ENCODE assay signal across 23 cellular contexts in genomic region chr15:56602253-56602652, GRCh38.
DNase-seq lines count a peak whose midpoint lies in the region; ATAC-seq, FAIRE-seq and TF ChIP-seq lines count a peak whose summit lies in the region.
"Had no signal": no experiment of that assay in that cellular context is flagged by ENCODE, and none has a peak within 500 bp of the region (broad histone marks: within the 10 kb centered on the region; RNA-seq: fewer than 3 reads in every experiment).

No MANE protein-coding gene starts in this region.

- H3K4me1 ChIP-seq in A549: no peaks in the 10 kb centered on the region
- peaks cover 4 to 20% of the 10 kb centered on the region in 2 experiments; a peak in 3 of 4 replicates for H3K4me1 ChIP-seq in HCT116 (ENCODE audit: control insufficient read depth in 1 of 2, insufficient read depth in 2 of 2, low read length in 2 of 2)
- H3K4me1 ChIP-seq in OCI-LY7 (ENCODE audit: insufficient read depth, low read length, poor library complexity, severe bottlenecking): peaks cover 18% of the 10 kb centered on the region
- no peaks in the 10 kb centered on the region for H3K4me1 ChIP-seq in thyroid gland
- H3K4me1 ChIP-seq: Caco-2 had no signal

- peak; percentile 0 for DNase-seq in DMS 273 (lab: John Stamatoyannopoulos, UW; ENCODE audit: unreplicated experiment)
- DNase-seq in DMS 273 treated with DMSO at 0.1 percent for 48 hours (lab: John Stamatoyannopoulos, UW): no peak
- DNase-seq in A549 (ENCODE audit: low read depth in 1 of 2, low spot score in 1 of 2): no peak
- no peak for DNase-seq in HCT116 (ENCODE audit: low read depth, low spot score)
- peak; percentile 50 for DNase-seq in OCI-LY7 (ENCODE audit: low spot score)
- DNase-seq in stimulated activated CD4-positive, alpha-beta T cell treated with anti-CD3 and anti-CD28 coated beads, Interleukin-2, amount 100 ng/mL, for 48 hours: no peak
- DNase-seq in thyroid gland: no peak
- no peak for DNase-seq in 8988T
- DNase-seq: Caco-2; CD4-positive, CD25-positive, alpha-beta regulatory T cell; CD8-positive, alpha-beta T cell; DMS79; EL; GDM1; H7; HCEC 1CT; HFFc6 had no signal

- H3K27ac ChIP-seq in A549 (no peak overlapping the region), HCT116 (ENCODE audit: low read depth, low read length) (no peak overlapping the region), OCI-LY7 (ENCODE audit: low read depth, low read length, poor library complexity, severe bottlenecking) (no peak overlapping the region), thyroid gland (no peak overlapping the region)
- H3K27ac ChIP-seq: 22Rv1, BLaER1, C4-2B had no signal

- H3K9me3 ChIP-seq in A549 (peaks cover 30% of the 10 kb centered on the region), HCT116 (ENCODE audit: control insufficient read depth in 1 of 2, insufficient read depth in 1 of 2, low read depth in 1 of 2, low read length in 2 of 2) (peaks cover 0 to 3% of the 10 kb centered on the region in 2 experiments; a peak in 1 of 4 replicates), OCI-LY7 (ENCODE audit: low read length) (peaks cover 54% of the 10 kb centered on the region), thyroid gland (no peaks in the 10 kb centered on the region)

- CTCF ChIA-PET in A549 (lab: Yijun Ruan, JAX) (no interaction called here), HCT116 (lab: Charles Lee) (no interaction called here), OCI-LY7 (lab: Charles Lee; ENCODE audit: unreplicated experiment) (no interaction called here)

- H4K20me1 ChIP-seq in HCT116 (ENCODE audit: insufficient read depth) (no peaks in the 10 kb centered on the region), OCI-LY7 (ENCODE audit: insufficient read depth, low read length) (no peaks in the 10 kb centered on the region)
- H4K20me1 ChIP-seq: BLaER1 had no signal

- TF ChIP-seq EP300 in A549 (IDR thresholded peaks at IDR 0.05): no peak

- ATAC-seq in A549 (no peak), HCT116 (no peak)
- ATAC-seq: CD8-positive, alpha-beta T cell; GM12878 had no signal

- intact Hi-C loops in HCT116 (cut with micrococcal nuclease): no loop called here
- intact Hi-C loops in OCI-LY7 (cut with micrococcal nuclease; ENCODE audit: unreplicated experiment): loop anchor here (10.0 kb wide), 1 partner anchor 237 kb away; the partner anchor contains the start of gene TEX9
- intact Hi-C loops in thyroid gland (cut with DNase I): no loop called here

- TF ChIP-seq RAD21 in A549 (conservative IDR thresholded peaks at IDR 0.05 in 1 of 2, IDR thresholded peaks at IDR 0.05 in 1 of 2): no peak
- TF ChIP-seq RAD21 in HCT116 (IDR thresholded peaks at IDR 0.05; ENCODE audit: low read depth): no peak

- H3K27me3 ChIP-seq in HCT116 (ENCODE audit: insufficient read depth, low read length) (no peaks in the 10 kb centered on the region), thyroid gland (no peaks in the 10 kb centered on the region)
- H3K27me3 ChIP-seq: BLaER1 had no signal

- BruUV-seq in HCT116 (replicated peaks; lab: Mats Ljungman, UMichigan) (no TSS peak), OCI-LY7 (replicated peaks; lab: Mats Ljungman, UMichigan) (no TSS peak)

- peak overlapping the region; percentile 12 for H2AFZ ChIP-seq in HCT116 (ENCODE audit: low read depth, low read length, poor library complexity, severe bottlenecking)
- H2AFZ ChIP-seq in OCI-LY7 (ENCODE audit: low read length): no peak overlapping the region

- H3K4me2 ChIP-seq in A549: no peak overlapping the region
- H3K4me2 ChIP-seq in HCT116 (ENCODE audit: low read length): no peak overlapping the region
- no peak overlapping the region for H3K4me2 ChIP-seq in OCI-LY7 (ENCODE audit: low read length)
- H3K4me2 ChIP-seq: BLaER1 had no signal

- 27% methylated on average over 2 of the region's 2 CpGs for WGBS in A549 (ENCODE audit: missing lambda C conversion rate)
- 60 to 92% methylated on average over 2 of the region's 2 CpGs for WGBS in thyroid gland, 2 donors

- POLR2A ChIA-PET in A549 (lab: Yijun Ruan, JAX): no interaction called here
- POLR2A ChIA-PET in HCT116 (lab: Charles Lee): no interaction called here
- POLR2A ChIA-PET in OCI-LY7 (lab: Charles Lee): interaction anchor here (0.7 to 1.7 kb wide), 2 partner anchors 8 to 69 kb away, joined by 3 to 4 read pairs; no protein-coding TSS in a partner anchor

- H3K4me3 ChIP-seq in A549: no peak overlapping the region
- no peak overlapping the region for H3K4me3 ChIP-seq in HCT116 (replicated peaks in 1 of 2; ENCODE audit: low read depth in 1 of 2, low read length in 2 of 2)
- no peak overlapping the region for H3K4me3 ChIP-seq in OCI-LY7 (ENCODE audit: low read depth, low read length, poor library complexity, severe bottlenecking)
- H3K4me3 ChIP-seq in thyroid gland (replicated peaks in 1 of 3): no peak overlapping the region
- H3K4me3 ChIP-seq: BLaER1, GM12878 had no signal

- H3K36me3 ChIP-seq in HCT116 (ENCODE audit: control insufficient read depth in 1 of 2, insufficient read depth in 2 of 2, low read length in 2 of 2): no peaks in the 10 kb centered on the region
- peaks cover 45% of the 10 kb centered on the region for H3K36me3 ChIP-seq in OCI-LY7 (ENCODE audit: insufficient read depth, low read length)
- no peaks in the 10 kb centered on the region for H3K36me3 ChIP-seq in thyroid gland
- H3K36me3 ChIP-seq: BLaER1 had no signal

- H3K9ac ChIP-seq in HCT116 (ENCODE audit: low read length): no peak overlapping the region
- H3K9ac ChIP-seq: BLaER1 had no signal

- TF ChIP-seq POLR2A in A549 (IDR thresholded peaks at IDR 0.05; ENCODE audit: low read length): no peak
- TF ChIP-seq POLR2A in HCT116 (IDR thresholded peaks at IDR 0.05; ENCODE audit: borderline replicate concordance, extremely low read depth, insufficient read depth, insufficient read length): no peak
- TF ChIP-seq POLR2A in thyroid gland (IDR thresholded peaks at IDR 0.05): no peak

- H3K79me2 ChIP-seq in HCT116 (ENCODE audit: insufficient read depth, low read length) (no peaks in the 10 kb centered on the region), OCI-LY7 (ENCODE audit: insufficient read depth, low read depth, low read length) (no peaks in the 10 kb centered on the region)

- FAIRE-seq in A549 (lab: Jason Lieb, UNC): peak; percentile 76
- FAIRE-seq: GM12878, GM19239, H1 had no signal

- RAD21 ChIA-PET in HCT116 (lab: Charles Lee; ENCODE audit: low non-redundant PET in 1 of 2, low total read pairs in 2 of 2, uncharacterized antibody in 2 of 2, unreplicated experiment in 2 of 2): no interaction called here

- TF ChIP-seq CTCF in A549 (IDR thresholded peaks at IDR 0.05): no peak
- no peak for TF ChIP-seq CTCF in HCT116 (IDR thresholded peaks at IDR 0.05 in 2 of 3, conservative IDR thresholded peaks at IDR 0.05 in 1 of 3; ENCODE audit: borderline replicate concordance in 1 of 3, insufficient read depth in 1 of 3, low read depth in 2 of 3, low read length in 2 of 3)
- no peak for TF ChIP-seq CTCF in OCI-LY7 (conservative IDR thresholded peaks at IDR 0.05; ENCODE audit: low read length)
- TF ChIP-seq CTCF in thyroid gland (IDR thresholded peaks at IDR 0.05): no peak

- no peaks in the 10 kb centered on the region for H3K9me2 ChIP-seq in HCT116 (ENCODE audit: insufficient read depth)
- no peaks in the 10 kb centered on the region for H3K9me2 ChIP-seq in OCI-LY7 (ENCODE audit: insufficient read depth, low read length)

TF ChIP-seq in A549, 52 proteins besides CTCF, POLR2A, EP300 and RAD21 (continues in another document):
- TF ChIP-seq BHLHE40 (IDR thresholded peaks at IDR 0.05; ENCODE audit: low read depth, low read length) (no peak), ATOH8 (CRISPR knock-in tag; IDR thresholded peaks at IDR 0.05; ENCODE audit: low read depth) (no peak), MAZ (IDR thresholded peaks at IDR 0.05; ENCODE audit: borderline replicate concordance, low read depth, low read length) (no peak), FOSB (CRISPR knock-in tag; IDR thresholded peaks at IDR 0.05) (no peak), HDAC2 (IDR thresholded peaks at IDR 0.05) (no peak), SREBF2 (IDR thresholded peaks at IDR 0.05) (no peak)

TF ChIP-seq in HCT116, 20 proteins besides CTCF, POLR2A, EP300 and RAD21:
- TF ChIP-seq EZH2 (IDR thresholded peaks at IDR 0.05) (no peak), REST (IDR thresholded peaks at IDR 0.05; ENCODE audit: low read depth) (no peak), CBX3 (IDR thresholded peaks at IDR 0.05; ENCODE audit: low read depth) (no peak), ZFX (IDR thresholded peaks at IDR 0.05) (no peak)

Comparison
In these comparisons a context has a peak if more than half of its experiments do, and no peak if none do; other contexts are left out.
1. DNase-seq: peak in DMS 273 (single experiment) and OCI-LY7 (single experiment); none in DMS 273 treated with DMSO at 0.1 percent for 48 hours (single experiment), A549 (0 of 2), HCT116 (single experiment), stimulated activated CD4-positive, alpha-beta T cell treated with anti-CD3 and anti-CD28 coated beads, Interleukin-2, amount 100 ng/mL, for 48 hours (0 of 2), thyroid gland (0 of 2) and 8988T (single experiment).